19 cellular contexts compared by ENCODE assay signal in the genomic region with DNA sequence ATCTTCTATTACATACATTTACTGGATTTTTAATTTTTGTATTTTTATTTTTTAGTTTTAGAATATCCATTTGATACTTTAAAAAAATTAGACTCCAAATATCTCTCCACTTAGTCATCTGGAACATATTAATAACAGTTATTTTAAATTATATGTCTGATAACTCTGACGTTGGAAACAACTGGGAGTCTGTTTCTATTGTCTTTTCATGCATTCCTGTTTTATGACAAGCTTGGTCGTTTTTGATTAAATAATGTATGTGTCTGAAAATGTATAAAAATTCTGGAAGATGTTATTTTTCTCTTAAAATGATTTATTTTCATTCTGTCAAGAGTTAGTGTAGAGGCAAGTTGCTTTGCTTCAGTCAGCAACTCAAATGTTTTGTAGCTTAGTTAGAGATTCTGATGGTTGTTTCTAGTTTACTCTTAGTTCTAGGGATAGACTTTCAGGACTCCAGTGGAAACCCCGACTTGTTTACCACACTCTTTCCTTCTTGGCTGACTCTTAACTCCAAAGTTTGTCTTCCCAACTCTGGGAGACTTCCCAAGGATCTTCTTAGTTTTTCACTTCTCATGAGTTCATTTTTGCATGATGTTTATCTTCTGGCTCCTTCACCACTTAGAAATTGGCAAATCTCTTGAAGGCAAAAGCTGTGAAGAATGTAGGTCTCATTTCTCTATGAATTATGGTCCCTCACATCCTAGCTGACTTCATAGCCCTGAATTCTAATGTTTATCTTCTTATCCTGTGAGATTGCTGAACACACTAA.
DNase-seq lines count a peak whose midpoint lies in the region; ATAC-seq, FAIRE-seq and TF ChIP-seq lines count a peak whose summit lies in the region.
"Had no signal": no experiment of that assay in that cellular context is flagged by ENCODE, and none has a peak within 500 bp of the region (broad histone marks: within the 10 kb centered on the region; RNA-seq: fewer than 3 reads in every experiment).

No MANE protein-coding gene starts in this region.

- no TSS peak for BruUV-seq in HCT116 (replicated peaks; lab: Mats Ljungman, UMichigan)

- TF ChIP-seq CTCF in HCT116 (IDR thresholded peaks at IDR 0.05 in 2 of 3, conservative IDR thresholded peaks at IDR 0.05 in 1 of 3; ENCODE audit: borderline replicate concordance in 1 of 3, insufficient read depth in 1 of 3, low read depth in 2 of 3, low read length in 2 of 3) = no peak
- no peak for TF ChIP-seq CTCF in cardiac fibroblast (IDR thresholded peaks at IDR 0.05; ENCODE audit: low read depth, low read length)
- no peak for TF ChIP-seq CTCF in keratinocyte (optimal IDR thresholded peaks at IDR 0.05 in 1 of 3, IDR thresholded peaks at IDR 0.05 in 1 of 3, conservative IDR thresholded peaks at IDR 0.05 in 1 of 3; ENCODE audit: extremely low read depth in 1 of 3, insufficient read depth in 2 of 3, low read length in 3 of 3)
- no peak for TF ChIP-seq CTCF in coronary artery (IDR thresholded peaks at IDR 0.05)

- 11 to 15% methylated on average over 3 of the region's 3 CpGs for WGBS in aorta, 2 donors

- H3K27me3 ChIP-seq in HCT116 (ENCODE audit: insufficient read depth, low read length) = no peaks in the 10 kb centered on the region
- H3K27me3 ChIP-seq in keratinocyte (ENCODE audit: control insufficient read depth, extremely low read depth, insufficient read depth, low read length) = no peaks in the 10 kb centered on the region
- no peaks in the 10 kb centered on the region for H3K27me3 ChIP-seq in aorta (ENCODE audit: control insufficient read depth in 1 of 2, insufficient read depth in 2 of 2, low read length in 1 of 2)
- H3K27me3 ChIP-seq: thyroid gland had no signal

- peak overlapping the region; percentile 38 for H2AFZ ChIP-seq in HCT116 (ENCODE audit: low read depth, low read length, poor library complexity, severe bottlenecking)
- no peak overlapping the region for H2AFZ ChIP-seq in keratinocyte (ENCODE audit: control insufficient read depth, low read length)

- H4K20me1 ChIP-seq in HCT116 (ENCODE audit: insufficient read depth) (no peaks in the 10 kb centered on the region), keratinocyte (ENCODE audit: control insufficient read depth, extremely low read depth, insufficient read depth, low read length) (no peaks in the 10 kb centered on the region)

- no peak for ATAC-seq in HCT116
- peak; percentile 53 for ATAC-seq in aorta (ENCODE audit: low FRiP score)
- ATAC-seq: GM12878; stimulated activated memory B cell treated with anti-CD40 and anti-IgM and Interleukin-4, amounts not matched to agents 10 μg/mL and 1 μg/mL and 100 μg/mL, for 72 hours had no signal

- H3K79me2 ChIP-seq in HCT116 (ENCODE audit: insufficient read depth, low read length) (no peaks in the 10 kb centered on the region), keratinocyte (ENCODE audit: control insufficient read depth, insufficient read depth, low read length) (no peaks in the 10 kb centered on the region)

- H3K27ac ChIP-seq in HCT116 (ENCODE audit: low read depth, low read length) = no peak overlapping the region
- no peak overlapping the region for H3K27ac ChIP-seq in keratinocyte (ENCODE audit: control insufficient read depth, insufficient read depth, low read length)
- no peak overlapping the region for H3K27ac ChIP-seq in aorta (ENCODE audit: low read depth in 1 of 2, low read length in 2 of 2)
- H3K27ac ChIP-seq in coronary artery = peak overlapping the region in 1 of 2 donors; percentile 36
- H3K27ac ChIP-seq: thyroid gland had no signal

- TF ChIP-seq POLR2A in HCT116 (IDR thresholded peaks at IDR 0.05; ENCODE audit: borderline replicate concordance, extremely low read depth, insufficient read depth, insufficient read length) = no peak

- H3K4me1 ChIP-seq in HCT116 (ENCODE audit: control insufficient read depth in 1 of 2, insufficient read depth in 2 of 2, low read length in 2 of 2) (no peaks in the 10 kb centered on the region), keratinocyte (ENCODE audit: control insufficient read depth, extremely low read depth, insufficient read depth, low read length) (no peaks in the 10 kb centered on the region), aorta (ENCODE audit: control insufficient read depth in 1 of 2, insufficient read depth in 2 of 2, low read length in 2 of 2) (no peaks in the 10 kb centered on the region)
- H3K4me1 ChIP-seq: thyroid gland had no signal

- intact Hi-C loops in HCT116 (cut with micrococcal nuclease) = no loop called here
- intact Hi-C loops in aorta (cut with DNase I) = no loop called here

- RAD21 ChIA-PET in HCT116 (lab: Charles Lee; ENCODE audit: low non-redundant PET in 1 of 2, low total read pairs in 2 of 2, uncharacterized antibody in 2 of 2, unreplicated experiment in 2 of 2) = no interaction called here

- POLR2A ChIA-PET in HCT116 (lab: Charles Lee) = no interaction called here

- H3K4me3 ChIP-seq in HCT116 (replicated peaks in 1 of 2; ENCODE audit: low read depth in 1 of 2, low read length in 2 of 2) = no peak overlapping the region
- no peak overlapping the region for H3K4me3 ChIP-seq in cardiac fibroblast (replicated peaks in 1 of 2; ENCODE audit: low read depth in 2 of 2, low read length in 2 of 2)
- no peak overlapping the region for H3K4me3 ChIP-seq in keratinocyte (ENCODE audit: control insufficient read depth in 2 of 3, extremely low read depth in 1 of 3, insufficient read depth in 2 of 3, low read depth in 1 of 3, low read length in 3 of 3)
- no peak overlapping the region for H3K4me3 ChIP-seq in aorta (ENCODE audit: low read length in 2 of 2)
- H3K4me3 ChIP-seq in coronary artery = no peak overlapping the region
- H3K4me3 ChIP-seq: GM12878, thyroid gland had no signal

- DNase-seq in HCT116 (ENCODE audit: low read depth, low spot score) (no peak), cardiac fibroblast (ENCODE audit: low read depth in 2 of 2) (peak; percentile 56 to 68), keratinocyte (ENCODE audit: low read depth, low spot score) (no peak), aorta (no peak), coronary artery (ENCODE audit: low spot score) (no peak), epidermal melanocyte (ENCODE audit: insufficient read length, low spot score) (no peak), Ammon's horn (ENCODE audit: low spot score) (no peak)
- DNase-seq: activated CD4-positive, alpha-beta memory T cell treated with anti-CD3 and anti-CD28 coated beads, Interleukin-2, amount 10 ng/mL, durations not matched to agents 7 days and 5 days; activated naive CD4-positive, alpha-beta T cell treated with Interleukin-2 at 50 U/mL for 16 hours; activated T-cell treated with anti-CD3 and anti-CD28 coated beads, Interleukin-2, amount 50 U/mL, for 1 hour; glutamatergic neuron; NCI-H1417; nucleus accumbens; right cardiac atrium; thyroid gland had no signal

- FAIRE-seq in keratinocyte (lab: Jason Lieb, UNC) = peak; percentile 43
- FAIRE-seq: G401.6, GM12878, H54 had no signal

- H3K4me2 ChIP-seq in HCT116 (ENCODE audit: low read length) = no peak overlapping the region
- no peak overlapping the region for H3K4me2 ChIP-seq in keratinocyte (ENCODE audit: control insufficient read depth, extremely low read depth, insufficient read depth, low read depth, low read length)

- H3K9me2 ChIP-seq in HCT116 (ENCODE audit: insufficient read depth) = no peaks in the 10 kb centered on the region

- TF ChIP-seq RAD21 in HCT116 (IDR thresholded peaks at IDR 0.05; ENCODE audit: low read depth) = no peak

- CTCF ChIA-PET in HCT116 (lab: Charles Lee) = no interaction called here

- H3K36me3 ChIP-seq in HCT116 (ENCODE audit: control insufficient read depth in 1 of 2, insufficient read depth in 2 of 2, low read length in 2 of 2) (no peaks in the 10 kb centered on the region), keratinocyte (ENCODE audit: control insufficient read depth in 2 of 2, extremely low read depth in 1 of 2, insufficient read depth in 2 of 2, low read length in 2 of 2) (no peaks in the 10 kb centered on the region), aorta (ENCODE audit: control insufficient read depth in 1 of 2, insufficient read depth in 2 of 2, low read length in 1 of 2) (no peaks in the 10 kb centered on the region)
- H3K36me3 ChIP-seq: thyroid gland had no signal

- dilution Hi-C loops in keratinocyte (cut with MboI; ENCODE audit: extremely low pct_ligation_motif_present, low sequenced_read_pairs) = no loop called here

- H3K9me1 ChIP-seq in keratinocyte (ENCODE audit: control insufficient read depth, extremely low read depth, insufficient read depth, low read length) = no peaks in the 10 kb centered on the region

- H3K9ac ChIP-seq in HCT116 (ENCODE audit: low read length) = no peak overlapping the region
- no peak overlapping the region for H3K9ac ChIP-seq in keratinocyte (ENCODE audit: control insufficient read depth, extremely low read depth, insufficient read depth, low read length)

- no peaks in the 10 kb centered on the region for H3K9me3 ChIP-seq in HCT116 (ENCODE audit: control insufficient read depth in 1 of 2, insufficient read depth in 1 of 2, low read depth in 1 of 2, low read length in 2 of 2)
- no peaks in the 10 kb centered on the region for H3K9me3 ChIP-seq in keratinocyte (ENCODE audit: control insufficient read depth, low read depth, low read length)
- no peaks in the 10 kb centered on the region for H3K9me3 ChIP-seq in aorta (ENCODE audit: control insufficient read depth, low read length)
- H3K9me3 ChIP-seq: thyroid gland had no signal

TF ChIP-seq in HCT116, 20 proteins besides CTCF, POLR2A, EP300 and RAD21 (continues in another document):
- no peak for TF ChIP-seq CBX3 (IDR thresholded peaks at IDR 0.05; ENCODE audit: low read depth)
- TF ChIP-seq POLR2AphosphoS5 (IDR thresholded peaks at IDR 0.05; ENCODE audit: low read depth, low read length) = no peak
- TF ChIP-seq FOSL1 (IDR thresholded peaks at IDR 0.05; ENCODE audit: low read depth) = no peak
- TF ChIP-seq YY1 (IDR thresholded peaks at IDR 0.05; ENCODE audit: extremely low read depth, insufficient replicate concordance, low read depth, low read length) = no peak
- TF ChIP-seq MAX (IDR thresholded peaks at IDR 0.05) = no peak
- no peak for TF ChIP-seq SIN3A (IDR thresholded peaks at IDR 0.05; ENCODE audit: low read depth)
- no peak for TF ChIP-seq EZH2 (IDR thresholded peaks at IDR 0.05)
- no peak for TF ChIP-seq SP1 (IDR thresholded peaks at IDR 0.05; ENCODE audit: low read depth)

Comparison
In these comparisons a context has a peak if more than half of its experiments do, and no peak if none do; other contexts are left out.
1. DNase-seq: peak in cardiac fibroblast (2 of 2); none in HCT116 (single experiment), keratinocyte (single experiment), aorta (0 of 2), coronary artery (single experiment), epidermal melanocyte (single experiment) and Ammon's horn (single experiment).